In the genomic region with DNA sequence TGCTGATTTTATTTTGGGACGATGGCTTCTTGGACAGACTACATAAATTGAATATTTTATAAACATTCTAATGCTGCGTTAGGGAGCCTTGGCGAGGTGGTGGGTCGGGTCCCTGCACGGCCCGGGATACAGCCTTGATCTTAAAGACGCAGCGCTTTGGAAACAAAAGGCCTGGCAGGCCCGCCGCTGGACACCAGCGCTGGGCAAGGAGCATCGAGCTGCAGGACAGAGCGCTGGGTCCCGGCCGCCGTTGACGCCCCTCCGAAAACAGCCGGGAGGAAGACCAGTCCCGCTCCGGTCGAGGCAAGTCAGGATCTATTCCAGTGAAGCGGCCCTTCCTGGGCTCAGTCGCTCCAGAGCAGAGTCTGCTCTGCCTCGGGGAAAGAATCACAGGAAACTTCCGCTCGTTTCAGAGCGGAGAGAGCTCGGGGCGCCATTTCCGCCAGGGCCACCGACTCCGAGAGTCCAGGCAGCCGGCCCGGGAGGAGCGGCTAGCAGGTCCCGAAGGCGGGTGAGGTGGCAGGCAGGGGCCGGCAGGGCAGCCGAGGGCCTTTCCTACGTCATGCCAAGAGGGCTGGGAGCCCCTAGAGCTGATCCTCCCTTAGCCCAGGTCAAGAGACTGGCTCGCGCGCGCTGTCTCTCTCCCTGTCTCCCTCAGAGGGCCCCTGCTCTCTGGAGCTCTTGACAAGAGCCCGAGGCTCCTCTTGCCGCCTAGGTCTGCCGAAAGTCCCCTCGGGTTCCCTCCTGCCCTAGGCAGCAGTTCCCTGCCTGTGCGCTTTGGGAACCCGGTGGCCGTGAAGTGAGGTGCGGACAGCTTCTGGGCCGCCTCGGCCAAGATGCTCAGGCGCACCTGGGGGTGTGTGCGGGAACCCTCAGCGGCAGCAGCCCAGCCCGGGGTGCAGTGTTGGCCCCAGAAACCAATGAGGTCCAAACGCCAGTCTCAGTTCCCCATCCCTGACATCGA, we compare ENCODE assay signal across 8 cellular contexts. TPM values are rescaled to one million over a fixed set of nuclear protein-coding genes. Genes with fewer than 3 reads are reported as not detected.
DNase-seq lines count a peak whose midpoint lies in the region; ATAC-seq and TF ChIP-seq lines count a peak whose summit lies in the region.

No MANE protein-coding gene starts in this region.

- DNase-seq in NCI-H510A treated with DMSO at 0.1 percent for 48 hours (lab: John Stamatoyannopoulos, UW): peak; percentile 11
- DNase-seq in NCI-H510A (lab: John Stamatoyannopoulos, UW): no peak
- DNase-seq in psoas muscle: no peak
- no peak for DNase-seq in stomach
- DNase-seq in AG08396 (ENCODE audit: low spot score): no peak
- no peak for DNase-seq in NCI-H345 (lab: John Stamatoyannopoulos, UW)

- H3K9me3 ChIP-seq in psoas muscle: no peaks in the 10 kb centered on the region
- no peaks in the 10 kb centered on the region for H3K9me3 ChIP-seq in stomach

- intact Hi-C loops in psoas muscle (cut with DNase I): loop anchor here in 1 of 2 donors (10.0 kb wide), 1 partner anchor 173 kb away; no protein-coding TSS in a partner anchor
- intact Hi-C loops in stomach (cut with DNase I; ENCODE audit: low total_unique reads): no loop called here

- H3K4me3 ChIP-seq in psoas muscle (peak overlapping the region; percentile 52), stomach (peak overlapping the region in 2 of 4 donors; percentile 8 to 37)

- TF ChIP-seq CTCF in psoas muscle (IDR thresholded peaks at IDR 0.05) (no peak), stomach (IDR thresholded peaks at IDR 0.05) (no peak)

- H3K4me1 ChIP-seq in psoas muscle (peaks cover 19% of the 10 kb centered on the region), stomach (peaks cover 19 to 39% (median 31%) of the 10 kb centered on the region in 4 donors)

- H3K36me3 ChIP-seq in psoas muscle (ENCODE audit: insufficient read depth in 1 of 2, low read depth in 1 of 2) (no peaks in the 10 kb centered on the region), stomach (no peaks in the 10 kb centered on the region)

- TF ChIP-seq POLR2A in stomach (IDR thresholded peaks at IDR 0.05): no peak

- no peak overlapping the region for H3K27ac ChIP-seq in psoas muscle
- H3K27ac ChIP-seq in stomach: no peak overlapping the region

- 2 to 3% (median 3%) methylated on average over 59 to 61 of the region's 61 CpGs for WGBS in psoas muscle, 3 donors
- WGBS in stomach, 5 donors: 3 to 8% (median 5%) methylated on average over 37 to 61 of the region's 61 CpGs

- H3K27me3 ChIP-seq in psoas muscle (ENCODE audit: insufficient read depth in 3 of 3, low read length in 2 of 3) (peaks cover 0 to 88% (median 24%) of the 10 kb centered on the region in 3 donors), stomach (peaks cover 35 to 99% (median 74%) of the 10 kb centered on the region in 3 donors)

- ATAC-seq in HG03378 (IDR thresholded peaks at IDR 0.05; ENCODE audit: unreplicated experiment) (peak; percentile 33), esophagus mucosa (peak; percentile 24), psoas muscle (peak in 2 of 4 donors; percentile 15)

- TF ChIP-seq EP300 in stomach (IDR thresholded peaks at IDR 0.05): no peak

RNA-seq across cellular contexts. Expression of a gene that starts 1.4 kb away (rescaled TPM):
- total RNA-seq in esophagus mucosa: not detected
- not detected for total RNA-seq in psoas muscle
- polyA plus RNA-seq in psoas muscle: under 1 TPM in 1 of 3 donors, not detected in 2; 0.04 TPM
- total RNA-seq in stomach: not detected
- not detected for polyA plus RNA-seq in stomach
